33 cellular contexts compared by ENCODE assay signal in genomic region chrX:132193872-132194574, GRCh38. TPM values are rescaled to one million over a fixed set of nuclear protein-coding genes. Genes with fewer than 3 reads are reported as not detected.
A peak's percentile ranks its signal among the peaks of the same experiment; 100 is the strongest.
DNase-seq lines count a peak whose midpoint lies in the region; ATAC-seq, FAIRE-seq and TF ChIP-seq lines count a peak whose summit lies in the region.
"Had no signal": no experiment of that assay in that cellular context is flagged by ENCODE, and none has a peak within 500 bp of the region (broad histone marks: within the 10 kb centered on the region; RNA-seq: fewer than 3 reads in every experiment).

No MANE protein-coding gene starts in this region.

- H3K9ac ChIP-seq in kidney (ENCODE audit: low read length in 2 of 2), result no peak overlapping the region
- H3K9ac ChIP-seq: BLaER1; BLaER1 treated with 17β-estradiol and CSF1 and Interleukin-3, amounts not matched to agents 10 nM and 100 nM had no signal

- H3K27ac ChIP-seq in kidney (ENCODE audit: low read depth in 2 of 2, low read length in 2 of 2), result no peak overlapping the region
- H3K27ac ChIP-seq: 22Rv1; A549; BLaER1; BLaER1 treated with 17β-estradiol and CSF1 and Interleukin-3, amounts not matched to agents 10 nM and 100 nM; C4-2B had no signal

- H3K36me3 Mint-ChIP-seq in chondrocyte (ENCODE audit: low read depth), result peaks cover 4% of the 10 kb centered on the region
- H3K36me3 Mint-ChIP-seq: CD14-positive monocyte had no signal

- peaks cover 11% of the 10 kb centered on the region for H3K9me3 Mint-ChIP-seq in chondrocyte (ENCODE audit: low read depth)
- H3K9me3 Mint-ChIP-seq: CD4-positive, alpha-beta T cell; CD8-positive, alpha-beta T cell had no signal

- H3K4me1 Mint-ChIP-seq in chondrocyte (ENCODE audit: low read depth), result no peaks in the 10 kb centered on the region
- H3K4me1 Mint-ChIP-seq: B cell; CD14-positive monocyte; CD4-positive, alpha-beta memory T cell; CD4-positive, CD25-positive, alpha-beta regulatory T cell had no signal

- H3K4me3 ChIP-seq in kidney (ENCODE audit: low read length in 2 of 2), result no peak overlapping the region
- H3K4me3 ChIP-seq: A549; BLaER1; BLaER1 treated with 17β-estradiol and CSF1 and Interleukin-3, amounts not matched to agents 10 nM and 100 nM had no signal

- no peaks in the 10 kb centered on the region for H3K9me3 ChIP-seq in kidney (ENCODE audit: control insufficient read depth in 1 of 2, low read length in 2 of 2)
- H3K9me3 ChIP-seq: A549, BE2C, Caco-2 had no signal

- intact Hi-C loops in kidney (cut with DNase I), result no loop called here

- no peaks in the 10 kb centered on the region for H3K36me3 ChIP-seq in kidney (ENCODE audit: control insufficient read depth in 1 of 2, insufficient read depth in 2 of 2, low read length in 2 of 2)
- H3K36me3 ChIP-seq: BE2C; BLaER1; BLaER1 treated with 17β-estradiol and CSF1 and Interleukin-3, amounts not matched to agents 10 nM and 100 nM had no signal

- no peak for FAIRE-seq in kidney (lab: Jason Lieb, UNC)
- FAIRE-seq: A204.1, A549, D721Med had no signal

- DNase-seq in chondrocyte (ENCODE audit: low spot score) (peak; percentile 72), kidney (peak; percentile 62), middle frontal gyrus (ENCODE audit: extremely low spot score, low spot score) (no peak)
- DNase-seq: 8988T; ACHN; AML-193; BE2C; C1 segment of cervical spinal cord; Caco-2; Calu3; CD4-positive, alpha-beta memory T cell; CD4-positive, alpha-beta T cell; CD4-positive, CD25-positive, alpha-beta regulatory T cell; CD8-positive, alpha-beta memory T cell; CD8-positive, alpha-beta T cell; COR-L47; DMS 273 treated with DMSO at 0.1 percent for 48 hours; DMS153; DMS53; DMS79; DMS79 treated with DMSO at 0.1 percent for 48 hours; DND-41; EL had no signal

- no peak for ATAC-seq in HG03045 (IDR thresholded peaks at IDR 0.05; ENCODE audit: unreplicated experiment)
- ATAC-seq: A549; CD8-positive, alpha-beta T cell had no signal

- no peaks in the 10 kb centered on the region for H3K4me1 ChIP-seq in kidney (ENCODE audit: control insufficient read depth in 1 of 2, insufficient read depth in 1 of 2, low read depth in 1 of 2, low read length in 2 of 2)
- H3K4me1 ChIP-seq: A549; BE2C; BLaER1; BLaER1 treated with 17β-estradiol and CSF1 and Interleukin-3, amounts not matched to agents 10 nM and 100 nM; Caco-2 had no signal

- H3K27me3 Mint-ChIP-seq in chondrocyte (ENCODE audit: low read depth), result no peaks in the 10 kb centered on the region
- H3K27me3 Mint-ChIP-seq: B cell; CD4-positive, alpha-beta memory T cell; CD4-positive, alpha-beta T cell; CD4-positive, CD25-positive, alpha-beta regulatory T cell had no signal

- TF ChIP-seq CTCF in chondrocyte (IDR thresholded peaks at IDR 0.05) (no peak), kidney (IDR thresholded peaks at IDR 0.05; ENCODE audit: borderline replicate concordance, extremely low read depth, insufficient read depth) (no peak)

- H3K27ac Mint-ChIP-seq in chondrocyte (ENCODE audit: unreplicated experiment), result no peak overlapping the region
- H3K27ac Mint-ChIP-seq: B cell; CD14-positive monocyte; CD4-positive, alpha-beta memory T cell; CD4-positive, alpha-beta T cell; CD4-positive, CD25-positive, alpha-beta regulatory T cell had no signal

- H3K4me3 Mint-ChIP-seq in chondrocyte (ENCODE audit: unreplicated experiment), result no peak overlapping the region
- H3K4me3 Mint-ChIP-seq: B cell; CD14-positive monocyte; CD4-positive, alpha-beta T cell; CD4-positive, CD25-positive, alpha-beta regulatory T cell; CD8-positive, alpha-beta T cell had no signal

RNA-seq across cellular contexts. Expression of gene RAP2C, which starts 25.2 kb away (rescaled TPM):
- total RNA-seq in chondrocyte (49.7 to 56.1 TPM (median 55.3 TPM) in 3 replicates), kidney (22.8 TPM)
- polyA plus RNA-seq in kidney (ENCODE audit: insufficient read depth, low read depth, low replicate concordance), result 14.2 TPM
